1 cellular context compared by ENCODE assay signal in the genomic region with DNA sequence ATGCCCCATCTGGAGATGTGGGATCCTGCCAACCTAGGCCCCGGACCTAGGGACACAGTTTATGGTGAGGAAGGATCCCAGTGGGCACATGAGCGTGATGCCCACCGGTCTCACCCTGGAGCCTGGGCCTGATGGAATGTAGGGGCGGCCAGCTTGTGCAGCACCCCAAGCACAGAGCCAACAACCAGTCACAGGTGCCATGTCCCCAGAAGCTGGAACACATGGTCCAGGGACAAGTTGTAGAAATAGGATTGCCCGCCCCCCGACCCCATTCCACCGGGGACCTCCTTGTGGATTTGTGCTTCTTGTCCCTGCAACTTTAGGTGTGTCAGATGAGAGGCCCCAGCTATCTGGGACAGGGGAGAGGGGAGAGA.
TF ChIP-seq lines count a peak whose summit lies in the region.

No MANE protein-coding gene starts in this region.

TF ChIP-seq in H1, 55 proteins besides CTCF, POLR2A, EP300 and RAD21:
- TF ChIP-seq SP1 (IDR thresholded peaks at IDR 0.05; ENCODE audit: low read depth, low read length) (no peak), TCF12 (IDR thresholded peaks at IDR 0.05; ENCODE audit: low read depth, low read length) (no peak), PHF8 (conservative IDR thresholded peaks at IDR 0.05; ENCODE audit: low read depth, low read length) (no peak), TBP (IDR thresholded peaks at IDR 0.05; ENCODE audit: low read depth, low read length) (no peak), KDM1A (IDR thresholded peaks at IDR 0.05; ENCODE audit: borderline replicate concordance, low read length) (no peak), ZNF274 (IDR thresholded peaks at IDR 0.05; ENCODE audit: borderline replicate concordance, extremely low read depth, low read length) (no peak), JUN (IDR thresholded peaks at IDR 0.05; ENCODE audit: low read depth, low read length) (no peak), CHD7 (IDR thresholded peaks at IDR 0.05; ENCODE audit: insufficient replicate concordance, low read length) (no peak), CTBP2 (IDR thresholded peaks at IDR 0.05; ENCODE audit: borderline replicate concordance, insufficient read depth, insufficient read length, low read length) (no peak), GABPA (IDR thresholded peaks at IDR 0.05; ENCODE audit: borderline replicate concordance, insufficient read depth, low read length) (no peak), RNF2 (IDR thresholded peaks at IDR 0.05; ENCODE audit: borderline replicate concordance, low read depth, low read length, missing control alignments, poor library complexity, severe bottlenecking) (no peak), TAF7 (optimal IDR thresholded peaks at IDR 0.05; ENCODE audit: borderline replicate concordance, low read depth, low read length) (no peak), SP2 (IDR thresholded peaks at IDR 0.05; ENCODE audit: low read length) (no peak)
- TF ChIP-seq, protein P1, sequence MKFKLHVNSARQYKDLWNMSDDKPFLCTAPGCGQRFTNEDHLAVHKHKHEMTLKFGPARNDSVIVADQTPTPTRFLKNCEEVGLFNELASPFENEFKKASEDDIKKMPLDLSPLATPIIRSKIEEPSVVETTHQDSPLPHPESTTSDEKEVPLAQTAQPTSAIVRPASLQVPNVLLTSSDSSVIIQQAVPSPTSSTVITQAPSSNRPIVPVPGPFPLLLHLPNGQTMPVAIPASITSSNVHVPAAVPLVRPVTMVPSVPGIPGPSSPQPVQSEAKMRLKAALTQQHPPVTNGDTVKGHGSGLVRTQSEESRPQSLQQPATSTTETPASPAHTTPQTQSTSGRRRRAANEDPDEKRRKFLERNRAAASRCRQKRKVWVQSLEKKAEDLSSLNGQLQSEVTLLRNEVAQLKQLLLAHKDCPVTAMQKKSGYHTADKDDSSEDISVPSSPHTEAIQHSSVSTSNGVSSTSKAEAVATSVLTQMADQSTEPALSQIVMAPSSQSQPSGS (IDR thresholded peaks at IDR 0.05; ENCODE audit: low read length), result no peak
